16 cellular contexts compared by ENCODE assay signal in genomic region chr18:44917184-44917864, GRCh38.
A peak's percentile ranks its signal among the peaks of the same experiment; 100 is the strongest.
DNase-seq lines count a peak whose midpoint lies in the region; ATAC-seq, FAIRE-seq and TF ChIP-seq lines count a peak whose summit lies in the region.
"Had no signal": no experiment of that assay in that cellular context is flagged by ENCODE, and none has a peak within 500 bp of the region (broad histone marks: within the 10 kb centered on the region; RNA-seq: fewer than 3 reads in every experiment).

No MANE protein-coding gene starts in this region.

- no peaks in the 10 kb centered on the region for H3K9me3 Mint-ChIP-seq in T-cell
- H3K9me3 Mint-ChIP-seq: activated CD4-positive, alpha-beta memory T cell treated with anti-CD3 and anti-CD28 coated beads, Interleukin-2, amount 10 ng/mL, durations not matched to agents 7 days and 5 days; activated T-helper 17 cell treated with anti-CD3 and anti-CD28 coated beads, Interleukin-2, amount 50 U/mL, for 72 hours; CD4-positive, CD25-positive, alpha-beta regulatory T cell had no signal

- H3K9me3 ChIP-seq in kidney (ENCODE audit: control insufficient read depth in 1 of 2, low read length in 2 of 2) (no peaks in the 10 kb centered on the region), prostate gland (no peaks in the 10 kb centered on the region), aorta (ENCODE audit: control insufficient read depth, low read length) (no peaks in the 10 kb centered on the region)

- no peak for TF ChIP-seq POLR2A in prostate gland (IDR thresholded peaks at IDR 0.05)

- CTCF ChIA-PET in T-cell (lab: Charles Lee), result no interaction called here

- peaks cover 0 to 2% (median 0%) of the 10 kb centered on the region in 3 donors for H3K4me1 Mint-ChIP-seq in T-cell
- H3K4me1 Mint-ChIP-seq: activated T-helper 17 cell treated with anti-CD3 and anti-CD28 coated beads, Interleukin-2, amount 50 U/mL, for 72 hours had no signal

- no peak for FAIRE-seq in kidney (lab: Jason Lieb, UNC)

- no peak overlapping the region for H3K27ac Mint-ChIP-seq in T-cell
- H3K27ac Mint-ChIP-seq: activated CD4-positive, alpha-beta memory T cell treated with anti-CD3 and anti-CD28 coated beads, Interleukin-2, amount 10 ng/mL, durations not matched to agents 7 days and 5 days; activated T-helper 17 cell treated with anti-CD3 and anti-CD28 coated beads, Interleukin-2, amount 50 U/mL, for 72 hours; CD4-positive, CD25-positive, alpha-beta regulatory T cell had no signal

- no peak overlapping the region for H3K4me3 Mint-ChIP-seq in T-cell
- H3K4me3 Mint-ChIP-seq: activated CD4-positive, alpha-beta memory T cell treated with anti-CD3 and anti-CD28 coated beads, Interleukin-2, amount 10 ng/mL, durations not matched to agents 7 days and 5 days; activated T-helper 17 cell treated with anti-CD3 and anti-CD28 coated beads, Interleukin-2, amount 50 U/mL, for 72 hours; CD4-positive, CD25-positive, alpha-beta regulatory T cell had no signal

- DNase-seq in NCI-H345 (lab: John Stamatoyannopoulos, UW) (peak; percentile 14), NCI-H345 treated with DMSO at 0.1 percent for 48 hours (lab: John Stamatoyannopoulos, UW; ENCODE audit: unreplicated experiment) (no peak), kidney (peak; percentile 26), prostate gland (ENCODE audit: low spot score) (no peak), aorta (no peak), H7 (no peak), T-cell (no peak)
- DNase-seq: activated CD4-positive, alpha-beta memory T cell treated with anti-CD3 and anti-CD28 coated beads, Interleukin-2, amount 10 ng/mL, durations not matched to agents 7 days and 5 days; CD4-positive, CD25-positive, alpha-beta regulatory T cell; dorsolateral prefrontal cortex; mesendoderm; NCI-H2171 treated with DMSO at 0.1 percent for 48 hours had no signal

- H3K36me3 ChIP-seq in kidney (ENCODE audit: control insufficient read depth in 1 of 2, insufficient read depth in 2 of 2, low read length in 2 of 2), result no peaks in the 10 kb centered on the region
- H3K36me3 ChIP-seq in prostate gland, result no peaks in the 10 kb centered on the region
- no peaks in the 10 kb centered on the region for H3K36me3 ChIP-seq in aorta (ENCODE audit: control insufficient read depth in 1 of 2, insufficient read depth in 2 of 2, low read length in 1 of 2)
- no peaks in the 10 kb centered on the region for H3K36me3 ChIP-seq in H7 (replicated peaks; ENCODE audit: control insufficient read depth, insufficient read depth, low read length)

- WGBS in prostate gland, result 37% methylated on average over 5 of the region's 5 CpGs
- 20 to 24% methylated on average over 5 of the region's 5 CpGs for WGBS in aorta, 2 donors

- H3K4me1 ChIP-seq in kidney (ENCODE audit: control insufficient read depth in 1 of 2, insufficient read depth in 1 of 2, low read depth in 1 of 2, low read length in 2 of 2) (peaks cover 14 to 16% of the 10 kb centered on the region in 2 donors), prostate gland (replicated peaks) (no peaks in the 10 kb centered on the region), aorta (ENCODE audit: control insufficient read depth in 1 of 2, insufficient read depth in 2 of 2, low read length in 2 of 2) (peaks cover 3 to 10% of the 10 kb centered on the region in 2 donors)

- POLR2A ChIA-PET in T-cell (lab: Charles Lee), result interaction anchor here in 1 of 2 donors (0.6 to 1.1 kb wide), 2 partner anchors 25 to 70 kb away, joined by 3 read pairs; no protein-coding TSS in a partner anchor

- H3K27ac ChIP-seq in kidney (ENCODE audit: low read depth in 2 of 2, low read length in 2 of 2) (peak overlapping the region; percentile 20 to 63), prostate gland (peak overlapping the region; percentile 47 to 51), aorta (ENCODE audit: low read depth in 1 of 2, low read length in 2 of 2) (peak overlapping the region; percentile 84 to 98)
- H3K27ac ChIP-seq: parathyroid adenoma, SK-N-MC had no signal

- peaks cover 9 to 10% of the 10 kb centered on the region in 2 donors for H3K27me3 Mint-ChIP-seq in T-cell

- ATAC-seq in aorta (ENCODE audit: low FRiP score) (peak; percentile 37), T-cell (replicated peaks in 1 of 4) (no peak), GM21786 (IDR thresholded peaks at IDR 0.05; ENCODE audit: unreplicated experiment) (no peak)
- ATAC-seq: activated T-helper 17 cell treated with anti-CD3 and anti-CD28 coated beads, Interleukin-2, amount 50 U/mL, for 72 hours had no signal

- H3K27me3 ChIP-seq in prostate gland (replicated peaks; ENCODE audit: insufficient read depth) (no peaks in the 10 kb centered on the region), aorta (ENCODE audit: control insufficient read depth in 1 of 2, insufficient read depth in 2 of 2, low read length in 1 of 2) (no peaks in the 10 kb centered on the region), H7 (ENCODE audit: control insufficient read depth, insufficient read depth, low read length) (no peaks in the 10 kb centered on the region)
- H3K27me3 ChIP-seq: dorsolateral prefrontal cortex had no signal

- intact Hi-C loops in kidney (cut with DNase I) (no loop called here), prostate gland (cut with DNase I) (loop anchor here (5.0 to 10.0 kb wide), 3 partner anchors 83 to 235 kb away; partner anchors contain the start of gene SETBP1), aorta (cut with DNase I) (loop anchor here (5.0 to 10.0 kb wide), 2 partner anchors 80 to 233 kb away; partner anchors contain the start of gene SETBP1 (in 1 of the 2))

- H3K36me3 Mint-ChIP-seq in T-cell, result no peaks in the 10 kb centered on the region
- H3K36me3 Mint-ChIP-seq: CD4-positive, CD25-positive, alpha-beta regulatory T cell had no signal

- H3K4me3 ChIP-seq in kidney (ENCODE audit: low read length in 2 of 2), result no peak overlapping the region
- no peak overlapping the region for H3K4me3 ChIP-seq in prostate gland
- no peak overlapping the region for H3K4me3 ChIP-seq in aorta (ENCODE audit: low read length in 2 of 2)
- no peak overlapping the region for H3K4me3 ChIP-seq in H7 (ENCODE audit: insufficient read depth, low read depth, low read length)
- H3K4me3 ChIP-seq: dorsolateral prefrontal cortex, SK-N-MC had no signal

- TF ChIP-seq CTCF in kidney (IDR thresholded peaks at IDR 0.05; ENCODE audit: borderline replicate concordance, extremely low read depth, insufficient read depth) (no peak), prostate gland (IDR thresholded peaks at IDR 0.05) (no peak)

- H3K9ac ChIP-seq in kidney (ENCODE audit: low read length in 2 of 2), result no peak overlapping the region
- H3K9ac ChIP-seq: parathyroid adenoma had no signal

Comparison
In these comparisons a context has a peak if more than half of its experiments do, and no peak if none do; other contexts are left out.
1. DNase-seq: peak in NCI-H345 (single experiment) and kidney (single experiment); none in NCI-H345 treated with DMSO at 0.1 percent for 48 hours (single experiment), prostate gland (single experiment), aorta (0 of 2), H7 (single experiment) and T-cell (0 of 34).
2. Peak in every context shown above with its lines, with median percentiles within 50 percentile points of each other: H3K27ac ChIP-seq.